In genomic region chr18:25305584-25305983, GRCh38 we compare ENCODE assay signal across 18 cellular contexts. TPM values are rescaled to one million over a fixed set of nuclear protein-coding genes. Genes with fewer than 3 reads are reported as not detected.
"Had no signal": no experiment of that assay in that cellular context is flagged by ENCODE, and none has a peak within 500 bp of the region (broad histone marks: within the 10 kb centered on the region; RNA-seq: fewer than 3 reads in every experiment).

No MANE protein-coding gene starts in this region.

- H3K4me3 ChIP-seq: esophagus muscularis mucosa, heart left ventricle, mucosa of descending colon, skin epidermis, stomach, thoracic aorta, transverse colon had no signal

- H3K27me3 ChIP-seq: esophagus muscularis mucosa, heart left ventricle, neutrophil, stomach, transverse colon had no signal

- H3K4me1 ChIP-seq: esophagus muscularis mucosa, stomach, transverse colon had no signal

- H3K36me3 ChIP-seq: esophagus muscularis mucosa, heart left ventricle, neutrophil, stomach, thoracic aorta, transverse colon had no signal

- H3K27ac ChIP-seq: epithelial cell of prostate, esophagus muscularis mucosa, heart left ventricle, neutrophil, skin epidermis, stomach, thoracic aorta, transverse colon had no signal

- DNase-seq: effector memory CD4-positive, alpha-beta T cell; heart left ventricle; hippocampal formation; mammary epithelial cell; mucosa of descending colon; naive thymus-derived CD8-positive, alpha-beta T cell; posterior cingulate gyrus; stimulated activated naive CD4-positive, alpha-beta T cell; stomach; substantia nigra; transverse colon had no signal

- H3K9me3 ChIP-seq: esophagus muscularis mucosa, heart left ventricle, mucosa of descending colon, neutrophil, stomach, thoracic aorta, transverse colon had no signal

- ATAC-seq: heart left ventricle; left lobe of liver; mucosa of descending colon; naive thymus-derived CD8-positive, alpha-beta T cell; sciatic nerve had no signal

RNA-seq across cellular contexts. Expression of gene ZNF521, which starts 46.4 kb away (rescaled TPM):
- polyA plus RNA-seq: naive thymus-derived CD8-positive, alpha-beta T cell had no signal
